ENCODE assay signal across 14 cellular contexts in genomic region chr13:26508885-26509284, GRCh38. TPM values are rescaled to one million over a fixed set of nuclear protein-coding genes. Genes with fewer than 3 reads are reported as not detected.
DNase-seq lines count a peak whose midpoint lies in the region; ATAC-seq lines count a peak whose summit lies in the region.
"Had no signal": no experiment of that assay in that cellular context is flagged by ENCODE, and none has a peak within 500 bp of the region (broad histone marks: within the 10 kb centered on the region; RNA-seq: fewer than 3 reads in every experiment).

No MANE protein-coding gene starts in this region.

- no peak overlapping the region for H3K4me3 Mint-ChIP-seq in effector memory CD8-positive, alpha-beta T cell
- H3K4me3 Mint-ChIP-seq: activated naive CD8-positive, alpha-beta T cell treated with anti-CD3 and anti-CD28 coated beads, Interleukin-2, amount 10 ng/mL, durations not matched to agents 7 days and 5 days had no signal

- ATAC-seq in GM21737 (IDR thresholded peaks at IDR 0.05; ENCODE audit: unreplicated experiment): no peak
- no peak for ATAC-seq in effector memory CD8-positive, alpha-beta T cell (replicated peaks)
- ATAC-seq: left lobe of liver had no signal

- DNase-seq in AG20443 (ENCODE audit: low spot score) (peak; percentile 86), NCI-H226 (peak; percentile 47), fibroblast of gingiva (ENCODE audit: low read depth) (peak; percentile 93), myocyte (ENCODE audit: low read depth) (peak; percentile 86), DMS114 treated with DMSO at 0.1 percent for 48 hours (lab: John Stamatoyannopoulos, UW; ENCODE audit: unreplicated experiment) (no peak), NCI-H82 treated with DMSO at 0.1 percent for 48 hours (lab: John Stamatoyannopoulos, UW; ENCODE audit: unreplicated experiment) (no peak)
- no peak for DNase-seq in effector memory CD8-positive, alpha-beta T cell
- DNase-seq: activated CD8-positive, alpha-beta memory T cell treated with anti-CD3 and anti-CD28 coated beads for 24 hours; activated naive CD8-positive, alpha-beta T cell treated with anti-CD3 and anti-CD28 coated beads, Interleukin-2, amount 10 ng/mL, durations not matched to agents 7 days and 5 days; KBM-7; NCI-H526 treated with DMSO at 0.1 percent for 48 hours had no signal

- peaks cover 40 to 45% of the 10 kb centered on the region in 2 donors for H3K27me3 Mint-ChIP-seq in effector memory CD8-positive, alpha-beta T cell

- H3K4me1 Mint-ChIP-seq in effector memory CD8-positive, alpha-beta T cell (ENCODE audit: low read depth in 2 of 2): no peaks in the 10 kb centered on the region
- H3K4me1 Mint-ChIP-seq: activated naive CD8-positive, alpha-beta T cell treated with anti-CD3 and anti-CD28 coated beads, Interleukin-2, amount 10 ng/mL, durations not matched to agents 7 days and 5 days had no signal

- no peaks in the 10 kb centered on the region for H3K36me3 Mint-ChIP-seq in effector memory CD8-positive, alpha-beta T cell (ENCODE audit: insufficient read depth)
- H3K36me3 Mint-ChIP-seq: activated naive CD8-positive, alpha-beta T cell treated with anti-CD3 and anti-CD28 coated beads, Interleukin-2, amount 10 ng/mL, durations not matched to agents 7 days and 5 days had no signal

- no peak overlapping the region for H3K27ac Mint-ChIP-seq in effector memory CD8-positive, alpha-beta T cell
- H3K27ac Mint-ChIP-seq: activated naive CD8-positive, alpha-beta T cell treated with anti-CD3 and anti-CD28 coated beads, Interleukin-2, amount 10 ng/mL, durations not matched to agents 7 days and 5 days had no signal

- no peaks in the 10 kb centered on the region for H3K9me3 Mint-ChIP-seq in effector memory CD8-positive, alpha-beta T cell

RNA-seq across cellular contexts. Expression of gene WASF3, which starts 48.6 kb away (rescaled TPM):
- total RNA-seq in myocyte: 12.5 and 16.1 TPM in 2 replicates
- polyA plus RNA-seq in myocyte (2012): 8.0 TPM
- total RNA-seq: activated naive CD8-positive, alpha-beta T cell treated with anti-CD3 and anti-CD28 coated beads, Interleukin-2, amount 10 ng/mL, durations not matched to agents 7 days and 5 days; T-helper 1 cell treated with Interleukin-12 subunit alpha and Interleukin-12 subunit beta and Interleukin-4 antibody, amounts not matched to agents 30 ng/mL and 1 ng/mL, for 36 hours had no signal

Comparison
In these comparisons a context has a peak if more than half of its experiments do, and no peak if none do; other contexts are left out.
1. DNase-seq: peak in AG20443 (single experiment), NCI-H226 (single experiment), fibroblast of gingiva (single experiment) and myocyte (single experiment); none in DMS114 treated with DMSO at 0.1 percent for 48 hours (single experiment), NCI-H82 treated with DMSO at 0.1 percent for 48 hours (single experiment) and effector memory CD8-positive, alpha-beta T cell (0 of 3).